9 cellular contexts compared by ENCODE assay signal in genomic region chr11:84800755-84801346, GRCh38.
DNase-seq lines count a peak whose midpoint lies in the region; ATAC-seq and TF ChIP-seq lines count a peak whose summit lies in the region.
"Had no signal": no experiment of that assay in that cellular context is flagged by ENCODE, and none has a peak within 500 bp of the region (broad histone marks: within the 10 kb centered on the region; RNA-seq: fewer than 3 reads in every experiment).

No MANE protein-coding gene starts in this region.

- H3K27ac Mint-ChIP-seq in nephron = peak overlapping the region in 2 of 3 experiments; percentile 1 to 27
- H3K27ac Mint-ChIP-seq: memory B cell had no signal

- H3K27ac ChIP-seq in brain microvascular endothelial cell = no peak overlapping the region

- in situ Hi-C loops in brain microvascular endothelial cell (cut with HindIII; ENCODE audit: low pct_ligation_motif_present, low sequenced_read_pairs) = no loop called here

- no peak for TF ChIP-seq POLR2A in lower leg skin (IDR thresholded peaks at IDR 0.05)

- H3K27me3 Mint-ChIP-seq in nephron (ENCODE audit: low read depth) = peaks cover 3% of the 10 kb centered on the region

- peaks cover 11% of the 10 kb centered on the region for H3K4me1 Mint-ChIP-seq in nephron
- H3K4me1 Mint-ChIP-seq: memory B cell had no signal

- no peaks in the 10 kb centered on the region for H3K36me3 ChIP-seq in brain microvascular endothelial cell (replicated peaks)

- intact Hi-C loops in lower leg skin (cut with DNase I; ENCODE audit: low total_unique reads) = no loop called here

- 75 to 81% methylated on average over 8 of the region's 8 CpGs for WGBS in lower leg skin, 2 donors

- H3K4me3 ChIP-seq in brain microvascular endothelial cell (ENCODE audit: low read depth, low read length) = no peak overlapping the region
- H3K4me3 ChIP-seq in lower leg skin (ENCODE audit: low read depth, poor library complexity, severe bottlenecking) = no peak overlapping the region

- ATAC-seq in HG02973 (IDR thresholded peaks at IDR 0.05; ENCODE audit: unreplicated experiment) (no peak), GM21423 (IDR thresholded peaks at IDR 0.05; ENCODE audit: unreplicated experiment) (no peak)

- H3K9me3 Mint-ChIP-seq in nephron = peaks cover 8% of the 10 kb centered on the region

- peak; percentile 64 for TF ChIP-seq CTCF in LNCAP (IDR thresholded peaks at IDR 0.05)
- TF ChIP-seq CTCF in brain microvascular endothelial cell (IDR thresholded peaks at IDR 0.05; ENCODE audit: low read depth, low read length, missing control alignments) = peak; percentile 53
- peak; percentile 34 to 56 (median 54) for TF ChIP-seq CTCF in nephron (IDR thresholded peaks at IDR 0.05; ENCODE audit: unreplicated experiment in 3 of 3)
- TF ChIP-seq CTCF in lower leg skin (IDR thresholded peaks at IDR 0.05) = no peak

- H3K36me3 Mint-ChIP-seq in nephron (ENCODE audit: low read depth) = peaks cover 4% of the 10 kb centered on the region

- H3K27me3 ChIP-seq in brain microvascular endothelial cell (replicated peaks) = no peaks in the 10 kb centered on the region

- no peak overlapping the region for H3K4me3 Mint-ChIP-seq in nephron
- H3K4me3 Mint-ChIP-seq: memory B cell had no signal

- peak; percentile 39 for DNase-seq in D341Med (ENCODE audit: low spot score)
- peak; percentile 56 for DNase-seq in brain microvascular endothelial cell
- DNase-seq in lower leg skin (ENCODE audit: low spot score in 2 of 2) = no peak
- no peak for DNase-seq in DMS79 treated with DMSO at 0.1 percent for 48 hours (lab: John Stamatoyannopoulos, UW)

Comparison
In these comparisons a context has a peak if more than half of its experiments do, and no peak if none do; other contexts are left out.
1. DNase-seq: peak in D341Med (single experiment) and brain microvascular endothelial cell (single experiment); none in lower leg skin (0 of 2) and DMS79 treated with DMSO at 0.1 percent for 48 hours (single experiment).
2. CTCF ChIP-seq: peak in LNCAP (single experiment), brain microvascular endothelial cell (single experiment) and nephron (3 of 3); none in lower leg skin (0 of 3).